1 cellular context compared by ENCODE assay signal in the genomic region with DNA sequence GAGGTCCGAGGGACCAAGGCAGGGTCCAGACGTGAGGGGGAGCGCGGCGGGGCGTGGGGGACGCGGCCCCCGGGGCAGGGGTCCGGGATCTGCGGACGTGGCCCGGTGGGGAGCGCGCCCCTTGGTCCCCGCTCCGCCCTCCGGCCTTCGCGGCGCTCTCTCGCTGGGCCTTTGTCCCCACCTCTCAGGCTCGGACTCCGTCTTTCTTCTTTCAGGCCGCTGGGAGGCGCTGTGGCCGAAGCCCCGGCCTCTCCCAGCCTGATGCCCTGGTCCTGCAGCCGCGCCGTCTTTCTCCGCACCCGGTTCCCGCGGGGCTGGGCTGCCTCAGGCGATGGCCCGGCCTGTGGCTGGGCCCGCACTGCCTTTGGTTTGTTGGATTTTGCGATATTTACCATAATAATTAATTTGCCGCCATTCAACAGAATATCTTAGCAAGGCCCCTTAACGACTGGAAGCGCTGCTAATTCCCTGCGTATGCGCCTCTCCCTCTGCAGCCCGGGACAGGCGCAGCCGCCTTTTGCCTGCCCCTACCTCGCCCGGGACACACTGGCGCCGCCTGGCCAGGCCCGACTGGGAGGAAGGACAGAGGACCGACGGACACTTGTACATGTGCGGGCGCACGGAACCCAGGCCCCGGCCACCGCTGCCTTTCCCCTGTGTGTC.
TF ChIP-seq lines count a peak whose summit lies in the region.

No MANE protein-coding gene starts in this region.

TF ChIP-seq in HepG2, 621 proteins besides CTCF, POLR2A, EP300 and RAD21 (continued from another document and continues in another):
- TF ChIP-seq, protein P1, sequence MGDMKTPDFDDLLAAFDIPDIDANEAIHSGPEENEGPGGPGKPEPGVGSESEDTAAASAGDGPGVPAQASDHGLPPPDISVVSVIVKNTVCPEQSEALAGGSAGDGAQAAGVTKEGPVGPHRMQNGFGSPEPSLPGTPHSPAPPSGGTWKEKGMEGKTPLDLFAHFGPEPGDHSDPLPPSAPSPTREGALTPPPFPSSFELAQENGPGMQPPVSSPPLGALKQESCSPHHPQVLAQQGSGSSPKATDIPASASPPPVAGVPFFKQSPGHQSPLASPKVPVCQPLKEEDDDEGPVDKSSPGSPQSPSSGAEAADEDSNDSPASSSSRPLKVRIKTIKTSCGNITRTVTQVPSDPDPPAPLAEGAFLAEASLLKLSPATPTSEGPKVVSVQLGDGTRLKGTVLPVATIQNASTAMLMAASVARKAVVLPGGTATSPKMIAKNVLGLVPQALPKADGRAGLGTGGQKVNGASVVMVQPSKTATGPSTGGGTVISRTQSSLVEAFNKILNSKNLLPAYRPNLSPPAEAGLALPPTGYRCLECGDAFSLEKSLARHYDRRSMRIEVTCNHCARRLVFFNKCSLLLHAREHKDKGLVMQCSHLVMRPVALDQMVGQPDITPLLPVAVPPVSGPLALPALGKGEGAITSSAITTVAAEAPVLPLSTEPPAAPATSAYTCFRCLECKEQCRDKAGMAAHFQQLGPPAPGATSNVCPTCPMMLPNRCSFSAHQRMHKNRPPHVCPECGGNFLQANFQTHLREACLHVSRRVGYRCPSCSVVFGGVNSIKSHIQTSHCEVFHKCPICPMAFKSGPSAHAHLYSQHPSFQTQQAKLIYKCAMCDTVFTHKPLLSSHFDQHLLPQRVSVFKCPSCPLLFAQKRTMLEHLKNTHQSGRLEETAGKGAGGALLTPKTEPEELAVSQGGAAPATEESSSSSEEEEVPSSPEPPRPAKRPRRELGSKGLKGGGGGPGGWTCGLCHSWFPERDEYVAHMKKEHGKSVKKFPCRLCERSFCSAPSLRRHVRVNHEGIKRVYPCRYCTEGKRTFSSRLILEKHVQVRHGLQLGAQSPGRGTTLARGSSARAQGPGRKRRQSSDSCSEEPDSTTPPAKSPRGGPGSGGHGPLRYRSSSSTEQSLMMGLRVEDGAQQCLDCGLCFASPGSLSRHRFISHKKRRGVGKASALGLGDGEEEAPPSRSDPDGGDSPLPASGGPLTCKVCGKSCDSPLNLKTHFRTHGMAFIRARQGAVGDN (CRISPR knock-in tag; IDR thresholded peaks at IDR 0.05) = peak; percentile 69
- TF ChIP-seq LCORL (IDR thresholded peaks at IDR 0.05) (no peak), LCORL (CRISPR knock-in tag; IDR thresholded peaks at IDR 0.05) (peak; percentile 65; the same call in 1 of the 2 replicates), RFXANK (CRISPR knock-in tag; IDR thresholded peaks at IDR 0.05) (no peak), DNMT1 (CRISPR knock-in tag; IDR thresholded peaks at IDR 0.05) (no peak), TARDBP (CRISPR knock-in tag; IDR thresholded peaks at IDR 0.05) (peak; percentile 41; the same call in 1 of the 2 replicates), CBX2 (IDR thresholded peaks at IDR 0.05; ENCODE audit: low read depth, low read length) (no peak; the same call in 1 of the 2 replicates), CBX2 (CRISPR knock-in tag; IDR thresholded peaks at IDR 0.05; ENCODE audit: low read depth) (no peak; the same call in 1 of the 2 replicates), SAP130 (CRISPR knock-in tag; IDR thresholded peaks at IDR 0.05; ENCODE audit: low read depth) (peak; percentile 21; the same call in 1 of the 2 replicates), ZNF672 (CRISPR knock-in tag; IDR thresholded peaks at IDR 0.05) (no peak), KLF15 (CRISPR knock-in tag; IDR thresholded peaks at IDR 0.05; ENCODE audit: borderline replicate concordance) (no peak), ZNF891 (CRISPR knock-in tag; IDR thresholded peaks at IDR 0.05) (peak; percentile 14; the same call in 1 of the 2 replicates), ZKSCAN5 (CRISPR knock-in tag; IDR thresholded peaks at IDR 0.05) (no peak), ZBTB42 (CRISPR knock-in tag; IDR thresholded peaks at IDR 0.05) (no peak), ZNF678 (CRISPR knock-in tag; IDR thresholded peaks at IDR 0.05) (0 out of 2 replicates have a peak, but pooled peaks have one; percentile 40), ZNF33B (CRISPR knock-in tag; IDR thresholded peaks at IDR 0.05) (no peak), GFI1 (CRISPR knock-in tag; IDR thresholded peaks at IDR 0.05; ENCODE audit: borderline replicate concordance) (no peak), HNRNPK (IDR thresholded peaks at IDR 0.05; ENCODE audit: low read depth, low read length, poor library complexity, severe bottlenecking) (no peak), BORCS8-MEF2B (CRISPR knock-in tag; IDR thresholded peaks at IDR 0.05) (peak; percentile 38; the same call in 1 of the 2 replicates), NFE2L1 (CRISPR knock-in tag; IDR thresholded peaks at IDR 0.05; ENCODE audit: borderline replicate concordance) (no peak), TCF7L2 (IDR thresholded peaks at IDR 0.05; ENCODE audit: low read depth, low read length) (no peak), ZFP62 (CRISPR knock-in tag; IDR thresholded peaks at IDR 0.05) (no peak), ZNF232 (CRISPR knock-in tag; IDR thresholded peaks at IDR 0.05; ENCODE audit: borderline replicate concordance) (0 out of 2 replicates have a peak, but pooled peaks have one; percentile 39), TBX2 (CRISPR knock-in tag; IDR thresholded peaks at IDR 0.05; ENCODE audit: borderline replicate concordance) (0 out of 2 replicates have a peak, but pooled peaks have one; percentile 42), PHF20 (CRISPR knock-in tag; IDR thresholded peaks at IDR 0.05) (no peak), RBM22 (optimal IDR thresholded peaks at IDR 0.05; ENCODE audit: low read length) (no peak), ZNF709 (CRISPR knock-in tag; IDR thresholded peaks at IDR 0.05) (no peak), ZNF549 (CRISPR knock-in tag; IDR thresholded peaks at IDR 0.05) (no peak), SMC3 (IDR thresholded peaks at IDR 0.05; ENCODE audit: low read length) (peak; percentile 10; the same call in 1 of the 2 replicates), ATAD3A (CRISPR knock-in tag; IDR thresholded peaks at IDR 0.05) (no peak)
- TF ChIP-seq, protein P2, sequence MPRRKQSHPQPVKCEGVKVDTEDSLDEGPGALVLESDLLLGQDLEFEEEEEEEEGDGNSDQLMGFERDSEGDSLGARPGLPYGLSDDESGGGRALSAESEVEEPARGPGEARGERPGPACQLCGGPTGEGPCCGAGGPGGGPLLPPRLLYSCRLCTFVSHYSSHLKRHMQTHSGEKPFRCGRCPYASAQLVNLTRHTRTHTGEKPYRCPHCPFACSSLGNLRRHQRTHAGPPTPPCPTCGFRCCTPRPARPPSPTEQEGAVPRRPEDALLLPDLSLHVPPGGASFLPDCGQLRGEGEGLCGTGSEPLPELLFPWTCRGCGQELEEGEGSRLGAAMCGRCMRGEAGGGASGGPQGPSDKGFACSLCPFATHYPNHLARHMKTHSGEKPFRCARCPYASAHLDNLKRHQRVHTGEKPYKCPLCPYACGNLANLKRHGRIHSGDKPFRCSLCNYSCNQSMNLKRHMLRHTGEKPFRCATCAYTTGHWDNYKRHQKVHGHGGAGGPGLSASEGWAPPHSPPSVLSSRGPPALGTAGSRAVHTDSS (CRISPR knock-in tag; conservative IDR thresholded peaks at IDR 0.05) = no peak
- TF ChIP-seq, protein P3, sequence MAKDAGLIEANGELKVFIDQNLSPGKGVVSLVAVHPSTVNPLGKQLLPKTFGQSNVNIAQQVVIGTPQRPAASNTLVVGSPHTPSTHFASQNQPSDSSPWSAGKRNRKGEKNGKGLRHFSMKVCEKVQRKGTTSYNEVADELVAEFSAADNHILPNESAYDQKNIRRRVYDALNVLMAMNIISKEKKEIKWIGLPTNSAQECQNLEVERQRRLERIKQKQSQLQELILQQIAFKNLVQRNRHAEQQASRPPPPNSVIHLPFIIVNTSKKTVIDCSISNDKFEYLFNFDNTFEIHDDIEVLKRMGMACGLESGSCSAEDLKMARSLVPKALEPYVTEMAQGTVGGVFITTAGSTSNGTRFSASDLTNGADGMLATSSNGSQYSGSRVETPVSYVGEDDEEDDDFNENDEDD (CRISPR knock-in tag; IDR thresholded peaks at IDR 0.05; ENCODE audit: borderline replicate concordance) = 0 out of 2 replicates have a peak, but pooled peaks have one; percentile 10
- TF ChIP-seq, protein P4, sequence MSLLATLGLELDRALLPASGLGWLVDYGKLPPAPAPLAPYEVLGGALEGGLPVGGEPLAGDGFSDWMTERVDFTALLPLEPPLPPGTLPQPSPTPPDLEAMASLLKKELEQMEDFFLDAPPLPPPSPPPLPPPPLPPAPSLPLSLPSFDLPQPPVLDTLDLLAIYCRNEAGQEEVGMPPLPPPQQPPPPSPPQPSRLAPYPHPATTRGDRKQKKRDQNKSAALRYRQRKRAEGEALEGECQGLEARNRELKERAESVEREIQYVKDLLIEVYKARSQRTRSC (CRISPR knock-in tag; IDR thresholded peaks at IDR 0.05; ENCODE audit: low read depth) = 0 out of 2 replicates have a peak, but pooled peaks have one; percentile 51
- TF ChIP-seq, protein P5, sequence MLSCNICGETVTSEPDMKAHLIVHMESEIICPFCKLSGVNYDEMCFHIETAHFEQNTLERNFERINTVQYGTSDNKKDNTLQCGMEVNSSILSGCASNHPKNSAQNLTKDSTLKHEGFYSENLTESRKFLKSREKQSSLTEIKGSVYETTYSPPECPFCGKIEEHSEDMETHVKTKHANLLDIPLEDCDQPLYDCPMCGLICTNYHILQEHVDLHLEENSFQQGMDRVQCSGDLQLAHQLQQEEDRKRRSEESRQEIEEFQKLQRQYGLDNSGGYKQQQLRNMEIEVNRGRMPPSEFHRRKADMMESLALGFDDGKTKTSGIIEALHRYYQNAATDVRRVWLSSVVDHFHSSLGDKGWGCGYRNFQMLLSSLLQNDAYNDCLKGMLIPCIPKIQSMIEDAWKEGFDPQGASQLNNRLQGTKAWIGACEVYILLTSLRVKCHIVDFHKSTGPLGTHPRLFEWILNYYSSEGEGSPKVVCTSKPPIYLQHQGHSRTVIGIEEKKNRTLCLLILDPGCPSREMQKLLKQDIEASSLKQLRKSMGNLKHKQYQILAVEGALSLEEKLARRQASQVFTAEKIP (CRISPR knock-in tag; IDR thresholded peaks at IDR 0.05; ENCODE audit: borderline replicate concordance) = no peak
- TF ChIP-seq, protein P6, sequence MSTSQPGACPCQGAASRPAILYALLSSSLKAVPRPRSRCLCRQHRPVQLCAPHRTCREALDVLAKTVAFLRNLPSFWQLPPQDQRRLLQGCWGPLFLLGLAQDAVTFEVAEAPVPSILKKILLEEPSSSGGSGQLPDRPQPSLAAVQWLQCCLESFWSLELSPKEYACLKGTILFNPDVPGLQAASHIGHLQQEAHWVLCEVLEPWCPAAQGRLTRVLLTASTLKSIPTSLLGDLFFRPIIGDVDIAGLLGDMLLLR (CRISPR knock-in tag; IDR thresholded peaks at IDR 0.05) = no peak
- TF ChIP-seq, protein P7, sequence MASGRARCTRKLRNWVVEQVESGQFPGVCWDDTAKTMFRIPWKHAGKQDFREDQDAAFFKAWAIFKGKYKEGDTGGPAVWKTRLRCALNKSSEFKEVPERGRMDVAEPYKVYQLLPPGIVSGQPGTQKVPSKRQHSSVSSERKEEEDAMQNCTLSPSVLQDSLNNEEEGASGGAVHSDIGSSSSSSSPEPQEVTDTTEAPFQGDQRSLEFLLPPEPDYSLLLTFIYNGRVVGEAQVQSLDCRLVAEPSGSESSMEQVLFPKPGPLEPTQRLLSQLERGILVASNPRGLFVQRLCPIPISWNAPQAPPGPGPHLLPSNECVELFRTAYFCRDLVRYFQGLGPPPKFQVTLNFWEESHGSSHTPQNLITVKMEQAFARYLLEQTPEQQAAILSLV (CRISPR knock-in tag; IDR thresholded peaks at IDR 0.05; ENCODE audit: borderline replicate concordance) = 0 out of 2 replicates have a peak, but pooled peaks have one; percentile 38
- TF ChIP-seq, protein P8, sequence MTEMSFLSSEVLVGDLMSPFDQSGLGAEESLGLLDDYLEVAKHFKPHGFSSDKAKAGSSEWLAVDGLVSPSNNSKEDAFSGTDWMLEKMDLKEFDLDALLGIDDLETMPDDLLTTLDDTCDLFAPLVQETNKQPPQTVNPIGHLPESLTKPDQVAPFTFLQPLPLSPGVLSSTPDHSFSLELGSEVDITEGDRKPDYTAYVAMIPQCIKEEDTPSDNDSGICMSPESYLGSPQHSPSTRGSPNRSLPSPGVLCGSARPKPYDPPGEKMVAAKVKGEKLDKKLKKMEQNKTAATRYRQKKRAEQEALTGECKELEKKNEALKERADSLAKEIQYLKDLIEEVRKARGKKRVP (CRISPR knock-in tag; IDR thresholded peaks at IDR 0.05) = no peak
- TF ChIP-seq, protein P9, sequence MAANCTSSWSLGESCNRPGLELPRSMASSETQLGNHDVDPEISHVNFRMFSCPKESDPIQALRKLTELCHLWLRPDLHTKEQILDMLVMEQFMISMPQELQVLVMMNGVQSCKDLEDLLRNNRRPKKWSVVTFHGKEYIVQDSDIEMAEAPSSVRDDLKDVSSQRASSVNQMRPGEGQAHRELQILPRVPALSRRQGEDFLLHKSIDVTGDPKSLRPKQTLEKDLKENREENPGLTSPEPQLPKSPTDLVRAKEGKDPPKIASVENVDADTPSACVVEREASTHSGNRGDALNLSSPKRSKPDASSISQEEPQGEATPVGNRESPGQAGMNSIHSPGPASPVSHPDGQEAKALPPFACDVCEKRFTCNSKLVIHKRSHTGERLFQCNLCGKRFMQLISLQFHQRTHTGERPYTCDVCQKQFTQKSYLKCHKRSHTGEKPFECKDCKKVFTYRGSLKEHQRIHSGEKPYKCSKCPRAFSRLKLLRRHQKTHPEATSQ (CRISPR knock-in tag; IDR thresholded peaks at IDR 0.05; ENCODE audit: borderline replicate concordance) = no peak
- TF ChIP-seq, protein P10, sequence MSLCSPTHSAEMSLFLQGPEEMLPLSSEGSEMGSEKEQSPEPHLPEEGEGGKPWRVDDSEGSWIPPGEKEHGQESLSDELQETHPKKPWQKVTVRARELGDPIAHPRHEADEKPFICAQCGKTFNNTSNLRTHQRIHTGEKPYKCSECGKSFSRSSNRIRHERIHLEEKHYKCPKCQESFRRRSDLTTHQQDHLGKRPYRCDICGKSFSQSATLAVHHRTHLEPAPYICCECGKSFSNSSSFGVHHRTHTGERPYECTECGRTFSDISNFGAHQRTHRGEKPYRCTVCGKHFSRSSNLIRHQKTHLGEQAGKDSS (CRISPR knock-in tag; IDR thresholded peaks at IDR 0.05; ENCODE audit: borderline replicate concordance, low read depth) = 0 out of 2 replicates have a peak, but pooled peaks have one; percentile 54
- TF ChIP-seq, protein P11, sequence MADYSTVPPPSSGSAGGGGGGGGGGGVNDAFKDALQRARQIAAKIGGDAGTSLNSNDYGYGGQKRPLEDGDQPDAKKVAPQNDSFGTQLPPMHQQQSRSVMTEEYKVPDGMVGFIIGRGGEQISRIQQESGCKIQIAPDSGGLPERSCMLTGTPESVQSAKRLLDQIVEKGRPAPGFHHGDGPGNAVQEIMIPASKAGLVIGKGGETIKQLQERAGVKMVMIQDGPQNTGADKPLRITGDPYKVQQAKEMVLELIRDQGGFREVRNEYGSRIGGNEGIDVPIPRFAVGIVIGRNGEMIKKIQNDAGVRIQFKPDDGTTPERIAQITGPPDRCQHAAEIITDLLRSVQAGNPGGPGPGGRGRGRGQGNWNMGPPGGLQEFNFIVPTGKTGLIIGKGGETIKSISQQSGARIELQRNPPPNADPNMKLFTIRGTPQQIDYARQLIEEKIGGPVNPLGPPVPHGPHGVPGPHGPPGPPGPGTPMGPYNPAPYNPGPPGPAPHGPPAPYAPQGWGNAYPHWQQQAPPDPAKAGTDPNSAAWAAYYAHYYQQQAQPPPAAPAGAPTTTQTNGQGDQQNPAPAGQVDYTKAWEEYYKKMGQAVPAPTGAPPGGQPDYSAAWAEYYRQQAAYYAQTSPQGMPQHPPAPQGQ (CRISPR knock-in tag; IDR thresholded peaks at IDR 0.05; ENCODE audit: borderline replicate concordance) = no peak
- TF ChIP-seq, protein P12, sequence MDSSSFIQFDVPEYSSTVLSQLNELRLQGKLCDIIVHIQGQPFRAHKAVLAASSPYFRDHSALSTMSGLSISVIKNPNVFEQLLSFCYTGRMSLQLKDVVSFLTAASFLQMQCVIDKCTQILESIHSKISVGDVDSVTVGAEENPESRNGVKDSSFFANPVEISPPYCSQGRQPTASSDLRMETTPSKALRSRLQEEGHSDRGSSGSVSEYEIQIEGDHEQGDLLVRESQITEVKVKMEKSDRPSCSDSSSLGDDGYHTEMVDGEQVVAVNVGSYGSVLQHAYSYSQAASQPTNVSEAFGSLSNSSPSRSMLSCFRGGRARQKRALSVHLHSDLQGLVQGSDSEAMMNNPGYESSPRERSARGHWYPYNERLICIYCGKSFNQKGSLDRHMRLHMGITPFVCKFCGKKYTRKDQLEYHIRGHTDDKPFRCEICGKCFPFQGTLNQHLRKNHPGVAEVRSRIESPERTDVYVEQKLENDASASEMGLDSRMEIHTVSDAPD (CRISPR knock-in tag; IDR thresholded peaks at IDR 0.05) = no peak
